In the genomic region with DNA sequence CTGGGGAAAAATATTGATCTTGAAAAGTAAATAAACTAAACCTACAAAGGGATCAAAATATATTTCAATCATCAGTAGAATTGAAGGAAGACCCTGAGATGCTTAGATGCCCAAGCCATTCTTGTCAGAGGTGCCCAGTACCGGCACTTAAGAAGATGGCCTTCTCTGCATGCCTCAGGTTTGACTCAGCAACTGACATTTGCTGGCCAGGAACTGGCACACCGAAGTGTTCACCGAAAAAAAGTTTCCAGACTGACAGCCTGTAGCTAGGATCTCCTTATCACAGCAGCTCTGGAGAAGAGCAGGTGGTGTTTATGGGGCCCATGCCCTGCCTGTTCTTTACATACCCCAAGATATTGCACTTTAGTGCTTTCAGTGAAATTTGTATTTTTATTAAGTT, we compare ENCODE assay signal across 23 cellular contexts.
DNase-seq lines count a peak whose midpoint lies in the region; ATAC-seq, FAIRE-seq and TF ChIP-seq lines count a peak whose summit lies in the region.
"Had no signal": no experiment of that assay in that cellular context is flagged by ENCODE, and none has a peak within 500 bp of the region (broad histone marks: within the 10 kb centered on the region; RNA-seq: fewer than 3 reads in every experiment).

No MANE protein-coding gene starts in this region.

- no peaks in the 10 kb centered on the region for H3K27me3 ChIP-seq in astrocyte (ENCODE audit: insufficient read depth, low read length)
- H3K27me3 ChIP-seq: BLaER1, dorsolateral prefrontal cortex, hepatocyte had no signal

- FAIRE-seq in astrocyte (lab: Jason Lieb, UNC), result no peak

- no peak overlapping the region for H3K4me3 Mint-ChIP-seq in astrocyte (ENCODE audit: unreplicated experiment)
- H3K4me3 Mint-ChIP-seq in immature natural killer cell, result no peak overlapping the region
- H3K4me3 Mint-ChIP-seq: activated CD4-positive, alpha-beta T cell treated with anti-CD3 and anti-CD28 coated beads, Interleukin-2, amount 10 ng/mL, durations not matched to agents 7 days and 5 days; activated naive CD4-positive, alpha-beta T cell treated with anti-CD3 and anti-CD28 coated beads, Interleukin-2, amount 10 ng/mL, durations not matched to agents 7 days and 5 days; natural killer cell; stimulated activated memory B cell treated with anti-CD40 and anti-IgM and Interleukin-4, amounts not matched to agents 10 μg/mL and 1 μg/mL and 100 μg/mL, for 72 hours; T-helper 2 cell treated with Interferon-gamma antibody and Interleukin-4, amounts not matched to agents 5 μg/mL and 100 μg/mL, for 36 hours had no signal

- H3K4me2 ChIP-seq in astrocyte (ENCODE audit: low read length), result peak overlapping the region; percentile 8
- H3K4me2 ChIP-seq: BLaER1, hepatocyte had no signal

- no peaks in the 10 kb centered on the region for H3K9me3 ChIP-seq in astrocyte (ENCODE audit: insufficient read depth, low read depth, low read length)
- H3K9me3 ChIP-seq: BLaER1 had no signal

- H3K79me2 ChIP-seq in astrocyte (ENCODE audit: insufficient read depth, low read length), result no peaks in the 10 kb centered on the region
- H3K79me2 ChIP-seq: hepatocyte had no signal

- H2AFZ ChIP-seq in astrocyte (ENCODE audit: low read depth, low read length), result no peak overlapping the region
- H2AFZ ChIP-seq: hepatocyte had no signal

- no peak for ATAC-seq in GM21367 (IDR thresholded peaks at IDR 0.05; ENCODE audit: unreplicated experiment)
- ATAC-seq: left lobe of liver; natural killer cell; stimulated activated memory B cell treated with anti-CD40 and anti-IgM and Interleukin-4, amounts not matched to agents 10 μg/mL and 1 μg/mL and 100 μg/mL, for 72 hours had no signal

- H3K9me3 Mint-ChIP-seq in astrocyte (ENCODE audit: unreplicated experiment) (peaks cover 2% of the 10 kb centered on the region), immature natural killer cell (peaks cover 0 to 1% (median 0%) of the 10 kb centered on the region in 6 donors)
- H3K9me3 Mint-ChIP-seq: activated CD4-positive, alpha-beta T cell treated with anti-CD3 and anti-CD28 coated beads, Interleukin-2, amount 10 ng/mL, durations not matched to agents 7 days and 5 days; activated naive CD4-positive, alpha-beta T cell treated with anti-CD3 and anti-CD28 coated beads, Interleukin-2, amount 10 ng/mL, durations not matched to agents 7 days and 5 days; stimulated activated memory B cell treated with anti-CD40 and anti-IgM and Interleukin-4, amounts not matched to agents 10 μg/mL and 1 μg/mL and 100 μg/mL, for 72 hours; T-helper 2 cell treated with Interferon-gamma antibody and Interleukin-4, amounts not matched to agents 5 μg/mL and 100 μg/mL, for 36 hours had no signal

- peaks cover 14% of the 10 kb centered on the region for H3K4me1 Mint-ChIP-seq in astrocyte (ENCODE audit: low read depth, unreplicated experiment)
- no peaks in the 10 kb centered on the region for H3K4me1 Mint-ChIP-seq in immature natural killer cell
- H3K4me1 Mint-ChIP-seq: activated CD4-positive, alpha-beta T cell treated with anti-CD3 and anti-CD28 coated beads, Interleukin-2, amount 10 ng/mL, durations not matched to agents 7 days and 5 days; activated naive CD4-positive, alpha-beta T cell treated with anti-CD3 and anti-CD28 coated beads, Interleukin-2, amount 10 ng/mL, durations not matched to agents 7 days and 5 days; natural killer cell; stimulated activated memory B cell treated with anti-CD40 and anti-IgM and Interleukin-4, amounts not matched to agents 10 μg/mL and 1 μg/mL and 100 μg/mL, for 72 hours had no signal

- TF ChIP-seq CTCF in astrocyte (IDR thresholded peaks at IDR 0.05; ENCODE audit: insufficient read depth, low read depth, low read length), result no peak

- H3K36me3 Mint-ChIP-seq in astrocyte (ENCODE audit: low read depth, unreplicated experiment) (no peaks in the 10 kb centered on the region), immature natural killer cell (no peaks in the 10 kb centered on the region)
- H3K36me3 Mint-ChIP-seq: activated naive CD4-positive, alpha-beta T cell treated with anti-CD3 and anti-CD28 coated beads, Interleukin-2, amount 10 ng/mL, durations not matched to agents 7 days and 5 days; natural killer cell; stimulated activated memory B cell treated with anti-CD40 and anti-IgM and Interleukin-4, amounts not matched to agents 10 μg/mL and 1 μg/mL and 100 μg/mL, for 72 hours had no signal

- peak; percentile 71 for DNase-seq in Daoy (ENCODE audit: low read depth)
- peak; percentile 77 for DNase-seq in LHCN-M2 (ENCODE audit: low read depth)
- peak; percentile 46 for DNase-seq in astrocyte (ENCODE audit: low read depth)
- DNase-seq in iris pigment epithelial cell (ENCODE audit: low read depth), result peak; percentile 65
- DNase-seq in OCI-M1 (lab: John Stamatoyannopoulos, UW), result no peak
- DNase-seq in ureter (ENCODE audit: low spot score), result no peak
- DNase-seq in immature natural killer cell, result no peak
- DNase-seq: activated CD4-positive, alpha-beta T cell treated with anti-CD3 and anti-CD28 coated beads, Interleukin-2, amount 10 ng/mL, durations not matched to agents 7 days and 5 days; activated naive CD4-positive, alpha-beta T cell treated with anti-CD3 and anti-CD28 coated beads, Interleukin-2, amount 10 ng/mL, durations not matched to agents 7 days and 5 days; central memory CD4-positive, alpha-beta T cell; DND-41; dorsolateral prefrontal cortex; KBM-7; natural killer cell; NCI-H2171 treated with DMSO at 0.1 percent for 48 hours; NCI-H69; stimulated activated CD4-positive, alpha-beta T cell treated with anti-CD3 and anti-CD28 coated beads, Interleukin-4, amount 100 ng/mL, for 1 hour had no signal

- peak overlapping the region; percentile 81 for H3K27ac ChIP-seq in astrocyte (ENCODE audit: low read depth, low read length)
- H3K27ac ChIP-seq: BLaER1, dorsolateral prefrontal cortex, hepatocyte had no signal

- H3K4me1 ChIP-seq in astrocyte (ENCODE audit: insufficient read depth, low read length), result peaks cover 21% of the 10 kb centered on the region
- H3K4me1 ChIP-seq: BLaER1 had no signal

- no peak overlapping the region for H3K9ac ChIP-seq in astrocyte (ENCODE audit: low read length)
- H3K9ac ChIP-seq: BLaER1 had no signal

- no peaks in the 10 kb centered on the region for H4K20me1 ChIP-seq in astrocyte (ENCODE audit: insufficient read depth, low read length)
- H4K20me1 ChIP-seq: BLaER1 had no signal

- no peak overlapping the region for H3K4me3 ChIP-seq in astrocyte (ENCODE audit: insufficient read depth, low read depth, low read length)
- H3K4me3 ChIP-seq: BLaER1, dorsolateral prefrontal cortex, hepatocyte had no signal

- no peaks in the 10 kb centered on the region for H3K27me3 Mint-ChIP-seq in astrocyte (ENCODE audit: low read depth, unreplicated experiment)
- no peaks in the 10 kb centered on the region for H3K27me3 Mint-ChIP-seq in immature natural killer cell (ENCODE audit: low read depth in 3 of 3)
- H3K27me3 Mint-ChIP-seq: activated CD4-positive, alpha-beta T cell treated with anti-CD3 and anti-CD28 coated beads, Interleukin-2, amount 10 ng/mL, durations not matched to agents 7 days and 5 days; activated naive CD4-positive, alpha-beta T cell treated with anti-CD3 and anti-CD28 coated beads, Interleukin-2, amount 10 ng/mL, durations not matched to agents 7 days and 5 days had no signal

- no peak overlapping the region for H3K27ac Mint-ChIP-seq in astrocyte (ENCODE audit: unreplicated experiment)
- no peak overlapping the region for H3K27ac Mint-ChIP-seq in immature natural killer cell
- H3K27ac Mint-ChIP-seq: activated CD4-positive, alpha-beta T cell treated with anti-CD3 and anti-CD28 coated beads, Interleukin-2, amount 10 ng/mL, durations not matched to agents 7 days and 5 days; activated naive CD4-positive, alpha-beta T cell treated with anti-CD3 and anti-CD28 coated beads, Interleukin-2, amount 10 ng/mL, durations not matched to agents 7 days and 5 days; natural killer cell; stimulated activated memory B cell treated with anti-CD40 and anti-IgM and Interleukin-4, amounts not matched to agents 10 μg/mL and 1 μg/mL and 100 μg/mL, for 72 hours; T-helper 2 cell treated with Interferon-gamma antibody and Interleukin-4, amounts not matched to agents 5 μg/mL and 100 μg/mL, for 36 hours had no signal

- H3K36me3 ChIP-seq in astrocyte (ENCODE audit: insufficient read depth, low read length), result no peaks in the 10 kb centered on the region
- H3K36me3 ChIP-seq: BLaER1 had no signal

Comparison
In these comparisons a context has a peak if more than half of its experiments do, and no peak if none do; other contexts are left out.
1. DNase-seq: peak in Daoy (single experiment), LHCN-M2 (single experiment), astrocyte (single experiment) and iris pigment epithelial cell (single experiment); none in OCI-M1 (single experiment), ureter (single experiment) and immature natural killer cell (0 of 3).